36 cellular contexts compared by ENCODE assay signal in the genomic region with DNA sequence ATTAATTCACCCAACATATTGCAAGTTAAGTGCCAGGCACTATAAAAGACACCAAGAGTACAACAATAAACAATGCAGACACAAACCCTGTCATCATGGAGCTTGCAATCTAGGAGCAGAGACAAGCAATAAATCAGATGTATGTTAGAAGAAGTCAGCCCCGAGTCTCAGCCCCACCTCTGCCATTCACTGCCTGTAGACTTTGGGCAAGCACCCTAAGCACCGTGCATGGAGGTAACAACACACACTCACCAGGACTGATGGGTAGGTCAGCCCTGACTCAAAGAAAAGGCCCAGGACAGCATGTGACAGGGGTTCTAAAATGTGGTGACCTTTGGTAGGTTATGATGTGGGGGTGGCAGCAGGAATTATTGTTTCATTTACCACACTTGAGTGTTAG. TPM values are rescaled to one million over a fixed set of nuclear protein-coding genes. Genes with fewer than 3 reads are reported as not detected.
"Had no signal": no experiment of that assay in that cellular context is flagged by ENCODE, and none has a peak within 500 bp of the region (broad histone marks: within the 10 kb centered on the region; RNA-seq: fewer than 3 reads in every experiment).

No MANE protein-coding gene starts in this region.

- H3K27ac ChIP-seq: ascending aorta, breast epithelium, KMS-11, PC-9, VCaP had no signal

- H3K36me3 ChIP-seq: ascending aorta, breast epithelium had no signal

- H3K4me3 ChIP-seq: ascending aorta, breast epithelium, PC-9 had no signal

- H3K27me3 ChIP-seq: ascending aorta, breast epithelium had no signal

- FAIRE-seq: RCC 7860 had no signal

- DNase-seq: activated B cell treated with CpG ODN at 0.5 μM for 24 hours; activated CD4-positive, alpha-beta memory T cell treated with anti-CD3 and anti-CD28 coated beads, Interleukin-2, amount 10 ng/mL, durations not matched to agents 7 days and 5 days; activated CD4-positive, alpha-beta T cell treated with anti-CD3 and anti-CD28 coated beads for 48 hours; activated CD4-positive, CD25-positive, alpha-beta regulatory T cell treated with anti-CD3 and anti-CD28 coated beads, Interleukin-2, amount 50 U/mL, for 72 hours; activated CD8-positive, alpha-beta memory T cell treated with anti-CD3 and anti-CD28 coated beads for 24 hours; activated CD8-positive, alpha-beta memory T cell treated with anti-CD3 and anti-CD28 coated beads, Interleukin-2, amount 10 ng/mL, durations not matched to agents 7 days and 5 days; activated CD8-positive, alpha-beta memory T cell treated with anti-CD3 and anti-CD28 coated beads, Interleukin-2, amount 50 U/mL, for 48 hours; activated effector memory CD4-positive, alpha-beta T cell treated with Interleukin-2 at 50 U/mL for 16 hours; activated naive CD4-positive, alpha-beta T cell treated with anti-CD3 and anti-CD28 coated beads, Interleukin-2, amount 10 ng/mL, durations not matched to agents 7 days and 5 days; activated T-cell treated with anti-CD3 and anti-CD28 coated beads, Interleukin-2, amount 50 U/mL, for 48 hours; amygdala; caudate nucleus; NCI-H1092 treated with DMSO at 0.1 percent for 48 hours; NCI-H1417; NCI-H146; NCI-H187; NCI-H2029 treated with DMSO at 0.1 percent for 48 hours; NCI-H2107; NCI-H2171; NCI-H510A; NCI-H526; NCI-H748 treated with DMSO at 0.1 percent for 48 hours; NK-92 treated with Interleukin-12 subunit alpha and Interleukin-12 subunit beta, amount 100 ng/mL, for 24 hours; PC-9; Right ventricle myocardium superior; SW 1271; T-helper 1 cell; T-helper 2 cell; T-helper 9 cell had no signal

- H3K9me3 Mint-ChIP-seq: activated CD4-positive, alpha-beta memory T cell treated with anti-CD3 and anti-CD28 coated beads, Interleukin-2, amount 10 ng/mL, durations not matched to agents 7 days and 5 days had no signal

- H3K36me3 Mint-ChIP-seq: activated CD8-positive, alpha-beta memory T cell treated with anti-CD3 and anti-CD28 coated beads, Interleukin-2, amount 10 ng/mL, durations not matched to agents 7 days and 5 days; activated naive CD4-positive, alpha-beta T cell treated with anti-CD3 and anti-CD28 coated beads, Interleukin-2, amount 10 ng/mL, durations not matched to agents 7 days and 5 days; activated naive CD8-positive, alpha-beta T cell had no signal

- ATAC-seq: activated CD8-positive, alpha-beta memory T cell treated with anti-CD3 and anti-CD28 coated beads, Interleukin-2, amount 10 ng/mL, durations not matched to agents 7 days and 5 days had no signal

- H3K4me3 Mint-ChIP-seq: activated B cell treated with CpG ODN at 0.5 μM for 24 hours; activated CD4-positive, alpha-beta memory T cell treated with anti-CD3 and anti-CD28 coated beads, Interleukin-2, amount 10 ng/mL, durations not matched to agents 7 days and 5 days; activated CD8-positive, alpha-beta memory T cell treated with anti-CD3 and anti-CD28 coated beads, Interleukin-2, amount 10 ng/mL, durations not matched to agents 7 days and 5 days; activated naive CD4-positive, alpha-beta T cell treated with anti-CD3 and anti-CD28 coated beads, Interleukin-2, amount 10 ng/mL, durations not matched to agents 7 days and 5 days; activated naive CD8-positive, alpha-beta T cell had no signal

- H3K4me1 Mint-ChIP-seq: activated CD4-positive, alpha-beta memory T cell treated with anti-CD3 and anti-CD28 coated beads, Interleukin-2, amount 10 ng/mL, durations not matched to agents 7 days and 5 days; activated CD8-positive, alpha-beta memory T cell treated with anti-CD3 and anti-CD28 coated beads, Interleukin-2, amount 10 ng/mL, durations not matched to agents 7 days and 5 days; activated naive CD4-positive, alpha-beta T cell treated with anti-CD3 and anti-CD28 coated beads, Interleukin-2, amount 10 ng/mL, durations not matched to agents 7 days and 5 days had no signal

- H3K27ac Mint-ChIP-seq: activated B cell treated with CpG ODN at 0.5 μM for 24 hours; activated CD4-positive, alpha-beta memory T cell treated with anti-CD3 and anti-CD28 coated beads, Interleukin-2, amount 10 ng/mL, durations not matched to agents 7 days and 5 days; activated CD8-positive, alpha-beta memory T cell treated with anti-CD3 and anti-CD28 coated beads, Interleukin-2, amount 10 ng/mL, durations not matched to agents 7 days and 5 days; activated naive CD4-positive, alpha-beta T cell treated with anti-CD3 and anti-CD28 coated beads, Interleukin-2, amount 10 ng/mL, durations not matched to agents 7 days and 5 days; activated naive CD8-positive, alpha-beta T cell had no signal

- H3K9me3 ChIP-seq: breast epithelium had no signal

- H3K4me2 ChIP-seq: KMS-11, PC-9 had no signal

- H3K4me1 ChIP-seq: ascending aorta, breast epithelium had no signal

RNA-seq across cellular contexts. Expression of a gene that starts 54.1 kb away (rescaled TPM):
- total RNA-seq: activated B cell treated with CpG ODN at 0.5 μM for 24 hours; activated CD4-positive, alpha-beta memory T cell treated with anti-CD3 and anti-CD28 coated beads, Interleukin-2, amount 10 ng/mL, durations not matched to agents 7 days and 5 days; activated CD8-positive, alpha-beta memory T cell treated with anti-CD3 and anti-CD28 coated beads, Interleukin-2, amount 10 ng/mL, durations not matched to agents 7 days and 5 days; ascending aorta; LHCN-M2; Right ventricle myocardium superior had no signal
